ENCODE assay signal across 8 cellular contexts in genomic region chr4:76090241-76090691, GRCh38. TPM values are rescaled to one million over a fixed set of nuclear protein-coding genes. Genes with fewer than 3 reads are reported as not detected.
A peak's percentile ranks its signal among the peaks of the same experiment; 100 is the strongest.
DNase-seq lines count a peak whose midpoint lies in the region; ATAC-seq and TF ChIP-seq lines count a peak whose summit lies in the region.

No MANE protein-coding gene starts in this region.

- H3K9me3 ChIP-seq in adipocyte (ENCODE audit: control insufficient read depth, low read length) (no peaks in the 10 kb centered on the region), left lung (no peaks in the 10 kb centered on the region), vagina (no peaks in the 10 kb centered on the region), OCI-LY7 (ENCODE audit: low read length) (no peaks in the 10 kb centered on the region)

- no peak overlapping the region for H3K4me2 ChIP-seq in OCI-LY7 (ENCODE audit: low read length)

- no peak for TF ChIP-seq POLR2A in vagina (IDR thresholded peaks at IDR 0.05)

- CTCF ChIA-PET in OCI-LY7 (lab: Charles Lee; ENCODE audit: unreplicated experiment): no interaction called here

- no peaks in the 10 kb centered on the region for H3K9me2 ChIP-seq in OCI-LY7 (ENCODE audit: insufficient read depth, low read length)

- POLR2A ChIA-PET in OCI-LY7 (lab: Charles Lee): no interaction called here

- DNase-seq in GM06990 (ENCODE audit: extremely low read depth, insufficient read length) (peak; percentile 17), adipocyte (ENCODE audit: low read depth) (peak; percentile 75), left lung (peak in 1 of 2 donors; percentile 53), vagina (ENCODE audit: extremely low spot score in 2 of 2) (no peak), OCI-LY7 (ENCODE audit: low spot score) (no peak), NCI-H2081 (lab: John Stamatoyannopoulos, UW) (no peak)
- DNase-seq in NK-92 treated with Interleukin-12 subunit alpha and Interleukin-12 subunit beta, amount 100 ng/mL, for 24 hours (lab: John Stamatoyannopoulos, UW): no peak

- H3K27ac ChIP-seq in left lung (peak overlapping the region in 1 of 2 donors; percentile 66), vagina (no peak overlapping the region), OCI-LY7 (ENCODE audit: low read depth, low read length, poor library complexity, severe bottlenecking) (no peak overlapping the region)

- H2AFZ ChIP-seq in OCI-LY7 (ENCODE audit: low read length): no peak overlapping the region

- no peak for TF ChIP-seq CTCF in GM06990 (IDR thresholded peaks at IDR 0.05; ENCODE audit: insufficient read depth, low read length, poor library complexity, severe bottlenecking)
- no peak for TF ChIP-seq CTCF in left lung (IDR thresholded peaks at IDR 0.05)
- no peak for TF ChIP-seq CTCF in vagina (IDR thresholded peaks at IDR 0.05)
- TF ChIP-seq CTCF in OCI-LY7 (conservative IDR thresholded peaks at IDR 0.05; ENCODE audit: low read length): no peak

- H3K36me3 ChIP-seq in GM06990 (ENCODE audit: control insufficient read depth, insufficient read depth, low read length): no peaks in the 10 kb centered on the region
- no peaks in the 10 kb centered on the region for H3K36me3 ChIP-seq in adipocyte (ENCODE audit: control insufficient read depth, insufficient read depth, low read length, severe bottlenecking)
- H3K36me3 ChIP-seq in left lung: no peaks in the 10 kb centered on the region
- no peaks in the 10 kb centered on the region for H3K36me3 ChIP-seq in vagina
- no peaks in the 10 kb centered on the region for H3K36me3 ChIP-seq in OCI-LY7 (ENCODE audit: insufficient read depth, low read length)

- no TSS peak for BruUV-seq in OCI-LY7 (replicated peaks; lab: Mats Ljungman, UMichigan)

- no peak overlapping the region for H3K9ac ChIP-seq in adipocyte (ENCODE audit: low read length)

- ATAC-seq in HG03442 (IDR thresholded peaks at IDR 0.05; ENCODE audit: unreplicated experiment) (peak; percentile 64), left lung (peak; percentile 85)

- H3K27me3 ChIP-seq in GM06990 (replicated peaks; ENCODE audit: control insufficient read depth, insufficient read depth, low read length): no peaks in the 10 kb centered on the region
- no peaks in the 10 kb centered on the region for H3K27me3 ChIP-seq in adipocyte (replicated peaks; ENCODE audit: control insufficient read depth, insufficient read depth, low read length)
- H3K27me3 ChIP-seq in left lung: no peaks in the 10 kb centered on the region
- H3K27me3 ChIP-seq in vagina: no peaks in the 10 kb centered on the region

- H3K79me2 ChIP-seq in OCI-LY7 (ENCODE audit: insufficient read depth, low read depth, low read length): no peaks in the 10 kb centered on the region

- no peak overlapping the region for H3K4me3 ChIP-seq in GM06990 (replicated peaks; ENCODE audit: low read depth, low read length)
- H3K4me3 ChIP-seq in adipocyte (ENCODE audit: low read length): peak overlapping the region; percentile 29
- H3K4me3 ChIP-seq in left lung: no peak overlapping the region
- H3K4me3 ChIP-seq in vagina: no peak overlapping the region
- H3K4me3 ChIP-seq in OCI-LY7 (ENCODE audit: low read depth, low read length, poor library complexity, severe bottlenecking): no peak overlapping the region

- no peaks in the 10 kb centered on the region for H4K20me1 ChIP-seq in OCI-LY7 (ENCODE audit: insufficient read depth, low read length)

- H3K4me1 ChIP-seq in adipocyte (ENCODE audit: control insufficient read depth, insufficient read depth, low read length) (peaks cover 10% of the 10 kb centered on the region), left lung (peaks cover 0 to 12% of the 10 kb centered on the region in 2 donors), vagina (no peaks in the 10 kb centered on the region), OCI-LY7 (ENCODE audit: insufficient read depth, low read length, poor library complexity, severe bottlenecking) (no peaks in the 10 kb centered on the region)

- intact Hi-C loops in left lung (cut with DNase I) (no loop called here), vagina (cut with DNase I) (no loop called here), OCI-LY7 (cut with micrococcal nuclease; ENCODE audit: unreplicated experiment) (no loop called here)

RNA-seq across cellular contexts. Expression of gene ART3, which starts 15.8 kb away (rescaled TPM):
- not detected for total RNA-seq in left lung
- total RNA-seq in vagina: 0.74 TPM
- not detected in 2 replicates for total RNA-seq in OCI-LY7 (2014; rRNA removed; shearing (Covaris generic))
- not detected in 2 replicates for total RNA-seq in OCI-LY7 (2022)

RNA-seq across cellular contexts. Expression of gene CXCL11, which starts 54.4 kb away (rescaled TPM):
- 1 to 10 TPM in 1 of 2 donors, under 1 TPM in 1; 0.41 to 1.9 TPM for total RNA-seq in left lung
- total RNA-seq in vagina: not detected
- total RNA-seq in OCI-LY7 (2014; rRNA removed; shearing (Covaris generic)): not detected in 2 replicates
- 0.40 TPM in 1 of 2 replicates, not detected in the other for total RNA-seq in OCI-LY7 (2022)

RNA-seq across cellular contexts. Expression of gene NUP54, which starts 57.9 kb away (rescaled TPM):
- total RNA-seq in left lung (10 to 100 TPM; 26.8 to 36.2 TPM), vagina (31.2 TPM), OCI-LY7 (2022) (50.8 and 52.6 TPM in 2 replicates)
- total RNA-seq in OCI-LY7 (2014; rRNA removed; shearing (Covaris generic)): 29.2 and 40.2 TPM in 2 replicates

Comparison
In these comparisons a context has a peak if more than half of its experiments do, and no peak if none do; other contexts are left out.
1. DNase-seq: peak in GM06990 (single experiment) and adipocyte (single experiment); none in vagina (0 of 2), OCI-LY7 (single experiment), NCI-H2081 (0 of 2) and NK-92 treated with Interleukin-12 subunit alpha and Interleukin-12 subunit beta, amount 100 ng/mL, for 24 hours (single experiment).